In the genomic region with DNA sequence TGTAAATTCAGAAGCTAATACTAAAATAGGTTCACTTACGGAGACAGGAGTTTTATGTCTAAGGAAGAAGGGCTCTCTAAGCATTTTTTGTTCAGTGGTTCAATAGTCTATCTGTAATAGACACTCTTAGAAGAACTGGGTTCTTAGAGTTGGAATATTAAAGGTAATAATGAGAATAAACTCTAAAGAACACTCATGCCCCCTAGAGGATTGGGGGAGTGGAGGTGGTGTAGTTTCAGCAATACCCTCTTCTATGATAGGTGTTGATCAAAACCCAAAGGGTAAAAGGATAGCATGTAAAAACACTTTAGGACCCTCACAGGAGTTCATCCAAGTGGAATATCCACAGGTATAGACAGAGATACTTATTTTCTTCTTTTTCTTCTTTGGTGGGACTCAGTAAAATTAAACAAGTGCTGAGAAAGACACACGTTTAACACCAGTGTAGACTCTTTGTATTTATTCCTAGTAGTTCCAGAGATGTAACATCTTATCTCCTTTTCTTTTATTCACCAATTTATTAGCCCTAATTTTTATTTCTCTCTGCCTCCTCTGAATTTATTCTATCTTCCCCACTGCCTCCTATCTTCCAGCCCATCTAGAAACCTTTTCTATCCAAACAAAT, we compare ENCODE assay signal across 8 cellular contexts. TPM values are rescaled to one million over a fixed set of nuclear protein-coding genes. Genes with fewer than 3 reads are reported as not detected.
A peak's percentile ranks its signal among the peaks of the same experiment; 100 is the strongest.
DNase-seq lines count a peak whose midpoint lies in the region; ATAC-seq and TF ChIP-seq lines count a peak whose summit lies in the region.

No MANE protein-coding gene starts in this region.

- no peak overlapping the region for H2BK12ac ChIP-seq in mesenchymal stem cell (ENCODE audit: low read length in 2 of 2)

- H3K27ac ChIP-seq in mesenchymal stem cell (ENCODE audit: low read length, poor library complexity, severe bottlenecking): no peak overlapping the region

- no peak overlapping the region for H3K23ac ChIP-seq in mesenchymal stem cell (ENCODE audit: low read length in 2 of 2)

- H3K79me1 ChIP-seq in mesenchymal stem cell (replicated peaks; ENCODE audit: low read length, poor library complexity, severe bottlenecking): no peaks in the 10 kb centered on the region

- H3K36me3 ChIP-seq in mesenchymal stem cell (ENCODE audit: control insufficient read depth in 1 of 2, insufficient read depth in 2 of 2, low read depth in 1 of 2, low read length in 2 of 2): peaks cover 12 to 52% of the 10 kb centered on the region in 2 experiments

- no peak overlapping the region for H2AK5ac ChIP-seq in mesenchymal stem cell (ENCODE audit: low read length, severe bottlenecking)

- H4K8ac ChIP-seq in mesenchymal stem cell (ENCODE audit: low read length): no peak overlapping the region

- TF ChIP-seq CTCF in GM12875 (IDR thresholded peaks at IDR 0.05; ENCODE audit: borderline replicate concordance, insufficient read depth, low read depth, low read length): peak; percentile 63

- ATAC-seq in HG03159 (IDR thresholded peaks at IDR 0.05; ENCODE audit: unreplicated experiment): no peak

- no peak overlapping the region for H3K9ac ChIP-seq in mesenchymal stem cell (ENCODE audit: low read length)

- H2AFZ ChIP-seq in mesenchymal stem cell (ENCODE audit: low read depth, low read length): no peak overlapping the region

- H4K91ac ChIP-seq in mesenchymal stem cell (ENCODE audit: low read length): no peak overlapping the region

- no peaks in the 10 kb centered on the region for H3K9me3 ChIP-seq in mesenchymal stem cell (ENCODE audit: control insufficient read depth, low read length)

- H3K4ac ChIP-seq in mesenchymal stem cell (ENCODE audit: low read depth in 1 of 2, low read length in 2 of 2): no peak overlapping the region

- no peak overlapping the region for H2BK15ac ChIP-seq in mesenchymal stem cell (ENCODE audit: low read depth, poor library complexity, severe bottlenecking)

- no peak overlapping the region for H3K4me2 ChIP-seq in mesenchymal stem cell (ENCODE audit: low read length, poor library complexity, severe bottlenecking)

- no peak overlapping the region for H2BK5ac ChIP-seq in mesenchymal stem cell (ENCODE audit: low read depth, low read length, poor library complexity, severe bottlenecking)

- H2BK120ac ChIP-seq in mesenchymal stem cell (ENCODE audit: low read depth, low read length): no peak overlapping the region

- H3K14ac ChIP-seq in mesenchymal stem cell (ENCODE audit: low read length in 2 of 2): no peak overlapping the region

- H3K4me3 ChIP-seq in GM12875 (ENCODE audit: low read depth, low read length) (no peak overlapping the region), mesenchymal stem cell (ENCODE audit: insufficient read depth in 1 of 2, low read depth in 1 of 2, low read length in 2 of 2) (no peak overlapping the region)

- H3K18ac ChIP-seq in mesenchymal stem cell (ENCODE audit: low read depth in 1 of 2, low read length in 2 of 2): no peak overlapping the region

- no peaks in the 10 kb centered on the region for H3K4me1 ChIP-seq in mesenchymal stem cell (ENCODE audit: control insufficient read depth, insufficient read depth, low read depth, low read length)

- 97% methylated on average over 2 of the region's 2 CpGs for WGBS in mesenchymal stem cell

- DNase-seq in Ammon's horn (ENCODE audit: low spot score): peak; percentile 46
- peak; percentile 46 for DNase-seq in HuH-7 (ENCODE audit: low spot score)
- DNase-seq in RPMI8226: peak; percentile 22
- DNase-seq in dermis blood vessel endothelial cell: peak; percentile 75
- peak; percentile 62 for DNase-seq in mesenchymal stem cell
- DNase-seq in NK-92 (lab: John Stamatoyannopoulos, UW; ENCODE audit: unreplicated experiment): no peak

- no peaks in the 10 kb centered on the region for H3K27me3 ChIP-seq in mesenchymal stem cell (ENCODE audit: control insufficient read depth in 1 of 2, insufficient read depth in 1 of 2, low read length in 2 of 2)

RNA-seq across cellular contexts. Expression of a gene that starts 25.7 kb away (rescaled TPM):
- total RNA-seq in dermis blood vessel endothelial cell: 2.4 and 5.6 TPM in 2 replicates
- polyA plus RNA-seq in mesenchymal stem cell (2013, experiment 1 of 2): 1.9 TPM
- 2.6 TPM for polyA plus RNA-seq in mesenchymal stem cell (2013, experiment 2 of 2)
